In genomic region chr14:69399750-69400149, GRCh38 we compare ENCODE assay signal across 7 cellular contexts. TPM values are rescaled to one million over a fixed set of nuclear protein-coding genes. Genes with fewer than 3 reads are reported as not detected.
DNase-seq lines count a peak whose midpoint lies in the region; ATAC-seq lines count a peak whose summit lies in the region.

No MANE protein-coding gene starts in this region.

- peak overlapping the region; percentile 93 for H3K4me3 Mint-ChIP-seq in activated CD8-positive, alpha-beta T cell treated with anti-CD3 and anti-CD28 coated beads, Interleukin-2, amount 10 ng/mL, durations not matched to agents 7 days and 5 days
- peak overlapping the region; percentile 97 for H3K4me3 Mint-ChIP-seq in stimulated activated memory B cell treated with anti-CD40 and anti-IgM and Interleukin-4, amounts not matched to agents 10 μg/mL and 1 μg/mL and 100 μg/mL, for 72 hours

- peak overlapping the region; percentile 95 for H3K4me3 ChIP-seq in HUES48 (ENCODE audit: low read depth, low read length)
- H3K4me3 ChIP-seq in iPS-18a (ENCODE audit: low read length): peak overlapping the region; percentile 97

- no peaks in the 10 kb centered on the region for H3K27me3 Mint-ChIP-seq in activated CD8-positive, alpha-beta T cell treated with anti-CD3 and anti-CD28 coated beads, Interleukin-2, amount 10 ng/mL, durations not matched to agents 7 days and 5 days (ENCODE audit: low read depth)
- no peaks in the 10 kb centered on the region for H3K27me3 Mint-ChIP-seq in stimulated activated memory B cell treated with anti-CD40 and anti-IgM and Interleukin-4, amounts not matched to agents 10 μg/mL and 1 μg/mL and 100 μg/mL, for 72 hours

- peaks cover 39% of the 10 kb centered on the region for H3K36me3 Mint-ChIP-seq in activated CD8-positive, alpha-beta T cell treated with anti-CD3 and anti-CD28 coated beads, Interleukin-2, amount 10 ng/mL, durations not matched to agents 7 days and 5 days (ENCODE audit: low read depth)
- peaks cover 28% of the 10 kb centered on the region for H3K36me3 Mint-ChIP-seq in stimulated activated memory B cell treated with anti-CD40 and anti-IgM and Interleukin-4, amounts not matched to agents 10 μg/mL and 1 μg/mL and 100 μg/mL, for 72 hours

- peaks cover 58% of the 10 kb centered on the region for H3K4me1 Mint-ChIP-seq in activated CD8-positive, alpha-beta T cell treated with anti-CD3 and anti-CD28 coated beads, Interleukin-2, amount 10 ng/mL, durations not matched to agents 7 days and 5 days (ENCODE audit: low read depth)
- H3K4me1 Mint-ChIP-seq in stimulated activated memory B cell treated with anti-CD40 and anti-IgM and Interleukin-4, amounts not matched to agents 10 μg/mL and 1 μg/mL and 100 μg/mL, for 72 hours: peaks cover 49% of the 10 kb centered on the region

- H3K4me1 ChIP-seq in HUES48 (ENCODE audit: control insufficient read depth, insufficient read depth, low read length) (peaks cover 15% of the 10 kb centered on the region), iPS-18a (ENCODE audit: control insufficient read depth, low read depth, low read length) (peaks cover 15% of the 10 kb centered on the region)

- H3K9me3 ChIP-seq in HUES48 (ENCODE audit: control insufficient read depth, insufficient read depth, low read length) (no peaks in the 10 kb centered on the region), iPS-18a (ENCODE audit: control insufficient read depth, low read depth, low read length) (no peaks in the 10 kb centered on the region)

- POLR2A ChIA-PET in activated CD8-positive, alpha-beta T cell treated with anti-CD3 and anti-CD28 coated beads, Interleukin-2, amount 10 ng/mL, durations not matched to agents 7 days and 5 days (lab: Charles Lee): no interaction called here

- CTCF ChIA-PET in activated CD8-positive, alpha-beta T cell treated with anti-CD3 and anti-CD28 coated beads, Interleukin-2, amount 10 ng/mL, durations not matched to agents 7 days and 5 days (lab: Charles Lee): no interaction called here

- no peak for DNase-seq in activated CD8-positive, alpha-beta T cell treated with anti-CD3 and anti-CD28 coated beads, Interleukin-2, amount 10 ng/mL, durations not matched to agents 7 days and 5 days
- no peak for DNase-seq in SIG-M5 (lab: John Stamatoyannopoulos, UW)

- H3K27ac ChIP-seq in HUES48 (ENCODE audit: low read depth, low read length): no peak overlapping the region
- H3K27ac ChIP-seq in iPS-18a (ENCODE audit: low read length): no peak overlapping the region

- no peak for ATAC-seq in activated CD8-positive, alpha-beta T cell treated with anti-CD3 and anti-CD28 coated beads, Interleukin-2, amount 10 ng/mL, durations not matched to agents 7 days and 5 days
- no peak for ATAC-seq in stimulated activated memory B cell treated with anti-CD40 and anti-IgM and Interleukin-4, amounts not matched to agents 10 μg/mL and 1 μg/mL and 100 μg/mL, for 72 hours
- ATAC-seq in GM21515 (IDR thresholded peaks at IDR 0.05; ENCODE audit: unreplicated experiment) (no peak), GM18519 (IDR thresholded peaks at IDR 0.05; ENCODE audit: low FRiP score, unreplicated experiment) (no peak)

- H3K27me3 ChIP-seq in HUES48 (ENCODE audit: control insufficient read depth, insufficient read depth, low read length) (no peaks in the 10 kb centered on the region), iPS-18a (ENCODE audit: control insufficient read depth, insufficient read depth, low read length) (no peaks in the 10 kb centered on the region)

- H3K9ac ChIP-seq in HUES48 (ENCODE audit: low read depth, low read length) (no peak overlapping the region), iPS-18a (ENCODE audit: low read length) (no peak overlapping the region)

- H3K36me3 ChIP-seq in HUES48 (ENCODE audit: control insufficient read depth, insufficient read depth, low read length): peaks cover 20% of the 10 kb centered on the region
- peaks cover 15% of the 10 kb centered on the region for H3K36me3 ChIP-seq in iPS-18a (ENCODE audit: control insufficient read depth, low read depth, low read length)

- H3K9me3 Mint-ChIP-seq in activated CD8-positive, alpha-beta T cell treated with anti-CD3 and anti-CD28 coated beads, Interleukin-2, amount 10 ng/mL, durations not matched to agents 7 days and 5 days (ENCODE audit: insufficient read depth): no peaks in the 10 kb centered on the region
- peaks cover 3% of the 10 kb centered on the region for H3K9me3 Mint-ChIP-seq in stimulated activated memory B cell treated with anti-CD40 and anti-IgM and Interleukin-4, amounts not matched to agents 10 μg/mL and 1 μg/mL and 100 μg/mL, for 72 hours

- peak overlapping the region; percentile 99 for H3K27ac Mint-ChIP-seq in activated CD8-positive, alpha-beta T cell treated with anti-CD3 and anti-CD28 coated beads, Interleukin-2, amount 10 ng/mL, durations not matched to agents 7 days and 5 days
- H3K27ac Mint-ChIP-seq in stimulated activated memory B cell treated with anti-CD40 and anti-IgM and Interleukin-4, amounts not matched to agents 10 μg/mL and 1 μg/mL and 100 μg/mL, for 72 hours: peak overlapping the region; percentile 99

RNA-seq across cellular contexts. Expression of gene SLC39A9, which starts 1.3 kb away (rescaled TPM):
- 10 to 100 TPM; 44.5 to 46.2 TPM for total RNA-seq in activated CD8-positive, alpha-beta T cell treated with anti-CD3 and anti-CD28 coated beads, Interleukin-2, amount 10 ng/mL, durations not matched to agents 7 days and 5 days

RNA-seq across cellular contexts. Expression of gene ERH, which starts 1.7 kb away (rescaled TPM):
- 100 to 1,000 TPM; 290 to 318 TPM for total RNA-seq in activated CD8-positive, alpha-beta T cell treated with anti-CD3 and anti-CD28 coated beads, Interleukin-2, amount 10 ng/mL, durations not matched to agents 7 days and 5 days
